ENCODE assay signal across 2 cellular contexts in genomic region chr6:10894958-10895357, GRCh38.
TF ChIP-seq lines count a peak whose summit lies in the region.

No MANE protein-coding gene starts in this region.

TF ChIP-seq in HEK293, 187 proteins besides CTCF, POLR2A, EP300 and RAD21:
- TF ChIP-seq ZNF24 (tag by site-specific recombination; IDR thresholded peaks at IDR 0.05) (no peak), ZNF302 (tag by site-specific recombination; IDR thresholded peaks at IDR 0.05; ENCODE audit: low read depth) (no peak), ZBTB44 (tag by site-specific recombination; IDR thresholded peaks at IDR 0.05) (no peak), ZNF202 (tag by site-specific recombination; IDR thresholded peaks at IDR 0.05; ENCODE audit: borderline replicate concordance) (no peak), ZNF555 (tag by site-specific recombination; conservative IDR thresholded peaks at IDR 0.05) (no peak), SCRT2 (tag by site-specific recombination; IDR thresholded peaks at IDR 0.05) (peak; percentile 58), ZNF223 (tag by site-specific recombination; IDR thresholded peaks at IDR 0.05) (no peak)

TF ChIP-seq in endothelial cell of umbilical vein, 7 proteins besides CTCF, POLR2A, EP300 and RAD21:
- TF ChIP-seq JUN (IDR thresholded peaks at IDR 0.05; ENCODE audit: borderline replicate concordance, insufficient read depth, insufficient read length, low read depth) (no peak), GATA2 (IDR thresholded peaks at IDR 0.05; ENCODE audit: insufficient read depth, insufficient read length, low read depth, low read length) (no peak), EZH2 (IDR thresholded peaks at IDR 0.05; ENCODE audit: borderline replicate concordance, low read depth, low read length, severe bottlenecking) (no peak), MYC (IDR thresholded peaks at IDR 0.05; ENCODE audit: low read depth, low read length) (no peak)
